In genomic region chr20:2468581-2469407, GRCh38 we compare ENCODE assay signal across 8 cellular contexts. TPM values are rescaled to one million over a fixed set of nuclear protein-coding genes. Genes with fewer than 3 reads are reported as not detected.
DNase-seq lines count a peak whose midpoint lies in the region; ATAC-seq and TF ChIP-seq lines count a peak whose summit lies in the region.

No MANE protein-coding gene starts in this region.

- no peaks in the 10 kb centered on the region for H3K27me3 Mint-ChIP-seq in activated naive CD8-positive, alpha-beta T cell treated with anti-CD3 and anti-CD28 coated beads, Interleukin-2, amount 10 ng/mL, durations not matched to agents 7 days and 5 days
- peaks cover 7 to 15% (median 8%) of the 10 kb centered on the region in 3 donors for H3K27me3 Mint-ChIP-seq in immature natural killer cell (ENCODE audit: low read depth in 3 of 3)

- peak overlapping the region; percentile 96 for H3K4me3 Mint-ChIP-seq in activated naive CD8-positive, alpha-beta T cell treated with anti-CD3 and anti-CD28 coated beads, Interleukin-2, amount 10 ng/mL, durations not matched to agents 7 days and 5 days
- H3K4me3 Mint-ChIP-seq in immature natural killer cell, result peak overlapping the region; percentile 63 to 100 (median 99)

- no peaks in the 10 kb centered on the region for H3K9me3 Mint-ChIP-seq in activated naive CD8-positive, alpha-beta T cell treated with anti-CD3 and anti-CD28 coated beads, Interleukin-2, amount 10 ng/mL, durations not matched to agents 7 days and 5 days
- H3K9me3 Mint-ChIP-seq in immature natural killer cell, result no peaks in the 10 kb centered on the region

- ATAC-seq in activated naive CD8-positive, alpha-beta T cell treated with anti-CD3 and anti-CD28 coated beads, Interleukin-2, amount 10 ng/mL, durations not matched to agents 7 days and 5 days (ENCODE audit: low read depth), result no peak
- ATAC-seq in upper lobe of right lung, result no peak

- H3K4me3 ChIP-seq in right atrium auricular region (peak overlapping the region; percentile 69 to 70), upper lobe of right lung (peak overlapping the region; percentile 80)

- H3K36me3 ChIP-seq in right atrium auricular region (peaks cover 40% of the 10 kb centered on the region), upper lobe of right lung (peaks cover 47% of the 10 kb centered on the region)

- H3K4me1 Mint-ChIP-seq in activated naive CD8-positive, alpha-beta T cell treated with anti-CD3 and anti-CD28 coated beads, Interleukin-2, amount 10 ng/mL, durations not matched to agents 7 days and 5 days, result peaks cover 41% of the 10 kb centered on the region
- H3K4me1 Mint-ChIP-seq in immature natural killer cell, result peaks cover 39 to 70% of the 10 kb centered on the region in 2 donors

- POLR2A ChIA-PET in activated naive CD8-positive, alpha-beta T cell treated with anti-CD3 and anti-CD28 coated beads, Interleukin-2, amount 10 ng/mL, durations not matched to agents 7 days and 5 days (lab: Charles Lee), result interaction anchor here (0.6 to 3.6 kb wide), 5 partner anchors 11 to 366 kb away, joined by 3 to 32 read pairs (median 15); partner anchors contain the start of genes IDH3B and ZNF343

- DNase-seq in right atrium auricular region (ENCODE audit: low spot score), result no peak
- no peak for DNase-seq in cardiac septum (ENCODE audit: low spot score)
- no peak for DNase-seq in activated naive CD8-positive, alpha-beta T cell treated with anti-CD3 and anti-CD28 coated beads, Interleukin-2, amount 10 ng/mL, durations not matched to agents 7 days and 5 days
- no peak for DNase-seq in immature natural killer cell
- DNase-seq in upper lobe of right lung, result no peak
- DNase-seq in cerebellum (ENCODE audit: low spot score), result no peak
- DNase-seq in central memory CD4-positive, alpha-beta T cell, result no peak
- DNase-seq in ecto neural progenitor cell (ENCODE audit: low spot score), result no peak

- TF ChIP-seq CTCF in right atrium auricular region (IDR thresholded peaks at IDR 0.05) (no peak), upper lobe of right lung (IDR thresholded peaks at IDR 0.05) (no peak)

- H3K27ac ChIP-seq in right atrium auricular region (peak overlapping the region in 1 of 2 donors; percentile 94), upper lobe of right lung (no peak overlapping the region)

- peaks cover 38% of the 10 kb centered on the region for H3K36me3 Mint-ChIP-seq in activated naive CD8-positive, alpha-beta T cell treated with anti-CD3 and anti-CD28 coated beads, Interleukin-2, amount 10 ng/mL, durations not matched to agents 7 days and 5 days
- H3K36me3 Mint-ChIP-seq in immature natural killer cell, result peaks cover 14 to 42% (median 22%) of the 10 kb centered on the region in 3 donors

- H3K9me3 ChIP-seq in right atrium auricular region (no peaks in the 10 kb centered on the region), upper lobe of right lung (no peaks in the 10 kb centered on the region)

- H3K27ac Mint-ChIP-seq in activated naive CD8-positive, alpha-beta T cell treated with anti-CD3 and anti-CD28 coated beads, Interleukin-2, amount 10 ng/mL, durations not matched to agents 7 days and 5 days, result peak overlapping the region; percentile 38
- peak overlapping the region; percentile 70 to 99 (median 79) for H3K27ac Mint-ChIP-seq in immature natural killer cell

- no peaks in the 10 kb centered on the region for H3K27me3 ChIP-seq in right atrium auricular region
- H3K27me3 ChIP-seq in upper lobe of right lung, result no peaks in the 10 kb centered on the region

- H3K4me1 ChIP-seq in right atrium auricular region (peaks cover 0 to 23% of the 10 kb centered on the region in 2 donors), upper lobe of right lung (peaks cover 10% of the 10 kb centered on the region)

- intact Hi-C loops in cardiac septum (cut with DNase I), result no loop called here
- intact Hi-C loops in upper lobe of right lung (cut with DNase I), result no loop called here

RNA-seq across cellular contexts. Expression of gene SNRPB, which starts 1.8 kb away (rescaled TPM):
- total RNA-seq in right atrium auricular region (100 to 1,000 TPM in 1 of 2 donors, 10 to 100 TPM in 1; 78.7 to 105 TPM), cardiac septum (53.0 TPM), upper lobe of right lung (83.7 TPM), cerebellum (32.3 TPM)
- 100 to 1,000 TPM; 232 to 235 TPM for total RNA-seq in activated naive CD8-positive, alpha-beta T cell treated with anti-CD3 and anti-CD28 coated beads, Interleukin-2, amount 10 ng/mL, durations not matched to agents 7 days and 5 days
- polyA plus RNA-seq in immature natural killer cell, result 100 to 1,000 TPM; 351 to 390 (median 365) TPM

RNA-seq across cellular contexts. Expression of gene ZNF343, which starts 39.9 kb away (rescaled TPM):
- total RNA-seq in right atrium auricular region (1 to 10 TPM; 5.1 TPM), cardiac septum (8.5 TPM), upper lobe of right lung (8.3 TPM), cerebellum (18.0 TPM)
- 10 to 100 TPM; 10.4 to 12.0 TPM for total RNA-seq in activated naive CD8-positive, alpha-beta T cell treated with anti-CD3 and anti-CD28 coated beads, Interleukin-2, amount 10 ng/mL, durations not matched to agents 7 days and 5 days
- polyA plus RNA-seq in immature natural killer cell, result 1 to 10 TPM in 2 of 3 donors, not detected in 1; 2.7 to 5.1 TPM
